ENCODE assay signal across 8 cellular contexts in genomic region chr9:129125478-129125877, GRCh38. TPM values are rescaled to one million over a fixed set of nuclear protein-coding genes. Genes with fewer than 3 reads are reported as not detected.
DNase-seq lines count a peak whose midpoint lies in the region; ATAC-seq and TF ChIP-seq lines count a peak whose summit lies in the region.
"Had no signal": no experiment of that assay in that cellular context is flagged by ENCODE, and none has a peak within 500 bp of the region (broad histone marks: within the 10 kb centered on the region; RNA-seq: fewer than 3 reads in every experiment).

No MANE protein-coding gene starts in this region.

- DNase-seq in WTC11 (ENCODE audit: low spot score) (no peak), right lobe of liver (no peak), SJCRH30 (no peak)
- no peak for DNase-seq in activated CD4-positive, alpha-beta T cell treated with anti-CD3 and anti-CD28 coated beads, Interleukin-2, amount 50 U/mL, for 48 hours
- no peak for DNase-seq in stimulated activated naive CD4-positive, alpha-beta T cell (lab: John Stamatoyannopoulos, UW)
- DNase-seq: activated CD8-positive, alpha-beta memory T cell treated with anti-CD3 and anti-CD28 coated beads, Interleukin-2, amount 10 ng/mL, durations not matched to agents 7 days and 5 days had no signal

- H3K36me3 ChIP-seq in right lobe of liver = peaks cover 0 to 24% (median 0%) of the 10 kb centered on the region in 4 donors
- peaks cover 11% of the 10 kb centered on the region for H3K36me3 ChIP-seq in SJCRH30

- peaks cover 51% of the 10 kb centered on the region for H3K36me3 Mint-ChIP-seq in WTC11

- intact Hi-C loops in right lobe of liver (cut with DNase I) = no loop called here

- POLR2A ChIA-PET in WTC11 (lab: Charles Lee) = no interaction called here

- H3K4me3 ChIP-seq in right lobe of liver = no peak overlapping the region
- no peak overlapping the region for H3K4me3 ChIP-seq in SJCRH30
- H3K4me3 ChIP-seq: SJSA1 had no signal

- H3K27ac ChIP-seq in right lobe of liver = no peak overlapping the region
- no peak overlapping the region for H3K27ac ChIP-seq in SJCRH30
- H3K27ac ChIP-seq: SJSA1 had no signal

- H3K27me3 Mint-ChIP-seq in WTC11 (ENCODE audit: low read depth) = no peaks in the 10 kb centered on the region
- H3K27me3 Mint-ChIP-seq: activated CD8-positive, alpha-beta memory T cell treated with anti-CD3 and anti-CD28 coated beads, Interleukin-2, amount 10 ng/mL, durations not matched to agents 7 days and 5 days had no signal

- peak; percentile 55 for ATAC-seq in GM21367 (IDR thresholded peaks at IDR 0.05; ENCODE audit: unreplicated experiment)
- no peak for ATAC-seq in WTC11
- ATAC-seq in right lobe of liver = peak in 3 of 4 donors; percentile 22 to 59 (median 51)
- ATAC-seq: activated CD8-positive, alpha-beta memory T cell treated with anti-CD3 and anti-CD28 coated beads, Interleukin-2, amount 10 ng/mL, durations not matched to agents 7 days and 5 days had no signal

- CTCF ChIA-PET in WTC11 (lab: Charles Lee) = interaction anchor here (2.6 to 3.8 kb wide), 4 partner anchors 14 to 49 kb away, joined by 16 to 33 read pairs (median 25); no protein-coding TSS in a partner anchor

- no peaks in the 10 kb centered on the region for H3K4me1 ChIP-seq in right lobe of liver
- peaks cover 9% of the 10 kb centered on the region for H3K4me1 ChIP-seq in SJCRH30

- H3K27me3 ChIP-seq in right lobe of liver (no peaks in the 10 kb centered on the region), SJCRH30 (no peaks in the 10 kb centered on the region)
- H3K27me3 ChIP-seq: SJSA1 had no signal

- peak overlapping the region; percentile 84 for H3K27ac Mint-ChIP-seq in WTC11
- H3K27ac Mint-ChIP-seq: activated CD8-positive, alpha-beta memory T cell treated with anti-CD3 and anti-CD28 coated beads, Interleukin-2, amount 10 ng/mL, durations not matched to agents 7 days and 5 days had no signal

- H3K4me3 Mint-ChIP-seq in WTC11 = no peak overlapping the region
- H3K4me3 Mint-ChIP-seq: activated CD8-positive, alpha-beta memory T cell treated with anti-CD3 and anti-CD28 coated beads, Interleukin-2, amount 10 ng/mL, durations not matched to agents 7 days and 5 days had no signal

- TF ChIP-seq POLR2A in right lobe of liver (IDR thresholded peaks at IDR 0.05) = no peak

- peaks cover 25% of the 10 kb centered on the region for H3K4me1 Mint-ChIP-seq in WTC11
- H3K4me1 Mint-ChIP-seq: activated CD8-positive, alpha-beta memory T cell treated with anti-CD3 and anti-CD28 coated beads, Interleukin-2, amount 10 ng/mL, durations not matched to agents 7 days and 5 days had no signal

- no peaks in the 10 kb centered on the region for H3K9me3 Mint-ChIP-seq in WTC11

- TF ChIP-seq CTCF in WTC11 (IDR thresholded peaks at IDR 0.05) (no peak), right lobe of liver (IDR thresholded peaks at IDR 0.05) (no peak)

- H3K9me3 ChIP-seq in right lobe of liver (no peaks in the 10 kb centered on the region), SJCRH30 (replicated peaks) (no peaks in the 10 kb centered on the region)
- H3K9me3 ChIP-seq: SJSA1 had no signal

- WGBS in right lobe of liver (ENCODE audit: insufficient coverage, low coverage, low lambda C conversion rate, missing lambda C conversion rate) = 70% methylated on average over 7 of the region's 8 CpGs

TF ChIP-seq in WTC11, 78 proteins besides CTCF, POLR2A, EP300 and RAD21:
- no peak for TF ChIP-seq IRF2 (CRISPR knock-in tag; IDR thresholded peaks at IDR 0.05; ENCODE audit: borderline replicate concordance, low read depth)
- TF ChIP-seq USF2 (CRISPR knock-in tag; IDR thresholded peaks at IDR 0.05) = no peak
- no peak for TF ChIP-seq NFYB (CRISPR knock-in tag; conservative IDR thresholded peaks at IDR 0.05; ENCODE audit: low read depth)
- TF ChIP-seq OVOL2 (CRISPR knock-in tag; IDR thresholded peaks at IDR 0.05; ENCODE audit: borderline replicate concordance) = no peak
- no peak for TF ChIP-seq IRF1 (CRISPR knock-in tag; IDR thresholded peaks at IDR 0.05)
- no peak for TF ChIP-seq E2F4 (CRISPR knock-in tag; IDR thresholded peaks at IDR 0.05; ENCODE audit: borderline replicate concordance, low read depth)
- no peak for TF ChIP-seq HMGA2 (CRISPR knock-in tag; IDR thresholded peaks at IDR 0.05)
- TF ChIP-seq NR1H2 (CRISPR knock-in tag; IDR thresholded peaks at IDR 0.05) = no peak
- TF ChIP-seq, protein P1, sequence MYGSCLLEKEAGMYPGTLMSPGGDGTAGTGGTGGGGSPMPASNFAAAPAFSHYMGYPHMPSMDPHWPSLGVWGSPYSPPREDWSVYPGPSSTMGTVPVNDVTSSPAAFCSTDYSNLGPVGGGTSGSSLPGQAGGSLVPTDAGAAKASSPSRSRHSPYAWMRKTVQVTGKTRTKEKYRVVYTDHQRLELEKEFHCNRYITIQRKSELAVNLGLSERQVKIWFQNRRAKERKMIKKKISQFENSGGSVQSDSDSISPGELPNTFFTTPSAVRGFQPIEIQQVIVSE (CRISPR knock-in tag; IDR thresholded peaks at IDR 0.05; ENCODE audit: borderline replicate concordance) = no peak
- TF ChIP-seq ZBTB21 (CRISPR knock-in tag; IDR thresholded peaks at IDR 0.05; ENCODE audit: borderline replicate concordance) = no peak

RNA-seq across cellular contexts. Expression of gene PTPA, which starts 14.3 kb away (rescaled TPM):
- 181 to 186 TPM (median 186 TPM) in 3 replicates for total RNA-seq in WTC11 (2021)
- 100 to 1,000 TPM in 1 of 6 experiments, 10 to 100 TPM in 5; 55.4 to 123 (median 62.0) TPM for total RNA-seq in right lobe of liver
- 79.7 and 81.8 TPM in 2 replicates for total RNA-seq in SJCRH30 (2014; rRNA removed; shearing (Covaris generic))

RNA-seq across cellular contexts. Expression of gene CRAT, which starts 14.9 kb away (rescaled TPM):
- 17.2 to 19.1 TPM (median 17.5 TPM) in 3 replicates for total RNA-seq in WTC11 (2021)
- 100 to 1,000 TPM in 4 of 6 experiments, 10 to 100 TPM in 2; 86.1 to 146 (median 104) TPM for total RNA-seq in right lobe of liver
- 13.9 and 15.2 TPM in 2 replicates for total RNA-seq in SJCRH30 (2014; rRNA removed; shearing (Covaris generic))

RNA-seq across cellular contexts. Expression of gene DOLPP1, which starts 44.6 kb away (rescaled TPM):
- 30.4 to 35.6 TPM (median 32.7 TPM) in 3 replicates for total RNA-seq in WTC11 (2021)
- total RNA-seq in right lobe of liver = 10 to 100 TPM; 10.1 to 16.8 (median 13.3) TPM
- 39.0 and 42.7 TPM in 2 replicates for total RNA-seq in SJCRH30 (2014; rRNA removed; shearing (Covaris generic))

RNA-seq across cellular contexts. Expression of gene IER5L, which starts 52.6 kb away (rescaled TPM):
- 4.6 to 5.9 TPM (median 5.1 TPM) in 3 replicates for total RNA-seq in WTC11 (2021)
- total RNA-seq in right lobe of liver = 10 to 100 TPM in 3 of 6 experiments, 1 to 10 TPM in 3; 2.7 to 19.8 (median 7.8) TPM
- total RNA-seq in SJCRH30 (2014; rRNA removed; shearing (Covaris generic)) = 2.8 and 3.1 TPM in 2 replicates
